Comparison of ENCODE assay signal across 29 cellular contexts in the genomic region with DNA sequence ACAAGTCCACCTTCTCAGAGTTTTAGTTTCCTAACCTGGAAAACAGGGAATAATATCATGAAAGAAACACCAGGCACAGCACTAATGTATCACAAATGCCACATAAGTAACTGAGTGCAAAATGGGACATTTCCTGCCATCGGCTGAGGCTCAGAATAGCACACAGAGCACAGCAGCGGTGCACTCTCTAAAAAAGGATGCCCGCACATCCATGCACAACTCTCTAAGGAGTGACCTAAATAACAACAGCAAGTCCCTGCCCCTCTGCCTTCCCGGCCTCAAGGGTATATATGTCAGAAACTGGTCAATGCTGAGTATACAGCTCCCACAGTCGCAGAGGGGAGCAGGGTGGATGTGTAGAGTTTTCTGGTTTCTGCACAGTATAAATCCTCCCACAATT.
"Had no signal": no experiment of that assay in that cellular context is flagged by ENCODE, and none has a peak within 500 bp of the region (broad histone marks: within the 10 kb centered on the region; RNA-seq: fewer than 3 reads in every experiment).

No MANE protein-coding gene starts in this region.

- H3K36me3 ChIP-seq: neural progenitor cell, neutrophil, ovary, right lobe of liver, sigmoid colon, suprapubic skin, tibial artery, transverse colon, vagina had no signal

- H3K9ac ChIP-seq: neural progenitor cell, parathyroid adenoma had no signal

- H3K27me3 Mint-ChIP-seq: stimulated activated naive B cell treated with anti-CD40 and anti-IgM and Interleukin-4, amounts not matched to agents 10 μg/mL and 1 μg/mL and 100 μg/mL, for 72 hours had no signal

- H3K4me3 Mint-ChIP-seq: naive thymus-derived CD4-positive, alpha-beta T cell; natural killer cell; nephron; neural progenitor cell; stimulated activated naive B cell treated with anti-CD40 and anti-IgM and Interleukin-4, amounts not matched to agents 10 μg/mL and 1 μg/mL and 100 μg/mL, for 72 hours; stimulated activated naive CD8-positive, alpha-beta T cell treated with anti-CD3 and anti-CD28 coated beads, Interleukin-15, Interleukin-2, amounts not matched to agents 100 ng/mL and 50 ng/mL, for 24 hours; type B pancreatic cell had no signal

- H3K36me3 Mint-ChIP-seq: naive thymus-derived CD4-positive, alpha-beta T cell; natural killer cell; neural progenitor cell; stimulated activated naive B cell treated with anti-CD40 and anti-IgM and Interleukin-4, amounts not matched to agents 10 μg/mL and 1 μg/mL and 100 μg/mL, for 72 hours; type B pancreatic cell had no signal

- H3K9me3 ChIP-seq: neutrophil, ovary, psoas muscle, right lobe of liver, sigmoid colon, suprapubic skin, testis, tibial artery, transverse colon, vagina had no signal

- H3K4me2 ChIP-seq: neural progenitor cell had no signal

- H3K27ac Mint-ChIP-seq: naive thymus-derived CD4-positive, alpha-beta T cell; natural killer cell; nephron; neural progenitor cell; progenitor cell of endocrine pancreas; stimulated activated naive B cell treated with anti-CD40 and anti-IgM and Interleukin-4, amounts not matched to agents 10 μg/mL and 1 μg/mL and 100 μg/mL, for 72 hours; stimulated activated naive CD8-positive, alpha-beta T cell treated with anti-CD3 and anti-CD28 coated beads, Interleukin-15, Interleukin-2, amounts not matched to agents 100 ng/mL and 50 ng/mL, for 24 hours; type B pancreatic cell had no signal

- ATAC-seq: naive thymus-derived CD4-positive, alpha-beta T cell; natural killer cell; psoas muscle; stimulated activated naive B cell treated with anti-CD40 and anti-IgM and Interleukin-4, amounts not matched to agents 10 μg/mL and 1 μg/mL and 100 μg/mL, for 72 hours had no signal

- H3K27ac ChIP-seq: neural progenitor cell, neutrophil, ovary, parathyroid adenoma, psoas muscle, right lobe of liver, sigmoid colon, suprapubic skin, testis, transverse colon, vagina had no signal

- H2AFZ ChIP-seq: neural progenitor cell, parathyroid adenoma had no signal

- DNase-seq: naive thymus-derived CD4-positive, alpha-beta T cell; natural killer cell; nucleus accumbens; ovary; psoas muscle; right cardiac atrium; right lobe of liver; sigmoid colon; small intestine; stimulated activated CD4-positive, alpha-beta T cell treated with anti-CD3 and anti-CD28 coated beads, Interleukin-15, amount 100 ng/mL, for 24 hours; stimulated activated CD4-positive, alpha-beta T cell treated with anti-CD3 and anti-CD28 coated beads, Interleukin-2, amount 100 ng/mL, for 24 hours; stimulated activated CD4-positive, alpha-beta T cell treated with anti-CD3 and anti-CD28 coated beads, Interleukin-2, amount 100 ng/mL, for 48 hours; stimulated activated CD4-positive, alpha-beta T cell treated with anti-CD3 and anti-CD28 coated beads, Interleukin-4, amount 100 ng/mL, for 4 hours; stimulated activated CD8-positive, alpha-beta memory T cell treated with anti-CD3 and anti-CD28 coated beads, Interleukin-4, amount 100 ng/mL, for 48 hours; stimulated activated naive B cell treated with anti-CD40 and anti-IgM and Interleukin-4, amounts not matched to agents 10 μg/mL and 1 μg/mL and 100 μg/mL, for 72 hours; stimulated activated naive CD4-positive, alpha-beta T cell treated with Interleukin-2 at 50 U/mL for 16 hours; substantia nigra; testis; tibial artery; transverse colon had no signal

- H3K9me3 Mint-ChIP-seq: naive thymus-derived CD4-positive, alpha-beta T cell; natural killer cell; nephron; neural progenitor cell; stimulated activated naive B cell treated with anti-CD40 and anti-IgM and Interleukin-4, amounts not matched to agents 10 μg/mL and 1 μg/mL and 100 μg/mL, for 72 hours; stimulated activated naive CD8-positive, alpha-beta T cell treated with anti-CD3 and anti-CD28 coated beads, Interleukin-15, Interleukin-2, amounts not matched to agents 100 ng/mL and 50 ng/mL, for 24 hours; type B pancreatic cell had no signal

- H3K4me1 Mint-ChIP-seq: natural killer cell; nephron; stimulated activated naive B cell treated with anti-CD40 and anti-IgM and Interleukin-4, amounts not matched to agents 10 μg/mL and 1 μg/mL and 100 μg/mL, for 72 hours had no signal

- H3K4me1 ChIP-seq: neural progenitor cell, parathyroid adenoma, psoas muscle, right lobe of liver, sigmoid colon, suprapubic skin, testis, transverse colon, vagina had no signal

- H3K4me3 ChIP-seq: neural progenitor cell, ovary, psoas muscle, right lobe of liver, sigmoid colon, suprapubic skin, testis, tibial artery, transverse colon, vagina had no signal

- H3K27me3 ChIP-seq: neural progenitor cell, neutrophil, ovary, right lobe of liver, testis, tibial artery, transverse colon, vagina had no signal
